ENCODE assay signal across 11 cellular contexts in genomic region chr1:48750089-48750488, GRCh38. TPM values are rescaled to one million over a fixed set of nuclear protein-coding genes. Genes with fewer than 3 reads are reported as not detected.
DNase-seq lines count a peak whose midpoint lies in the region; ATAC-seq and TF ChIP-seq lines count a peak whose summit lies in the region.
"Had no signal": no experiment of that assay in that cellular context is flagged by ENCODE, and none has a peak within 500 bp of the region (broad histone marks: within the 10 kb centered on the region; RNA-seq: fewer than 3 reads in every experiment).

No MANE protein-coding gene starts in this region.

- no peak for TF ChIP-seq EP300 in tibial nerve (IDR thresholded peaks at IDR 0.05)

- no peaks in the 10 kb centered on the region for H4K20me1 ChIP-seq in OCI-LY7 (ENCODE audit: insufficient read depth, low read length)

- DNase-seq in GM06990 (ENCODE audit: extremely low read depth, insufficient read length) (peak; percentile 3), OCI-LY7 (ENCODE audit: low spot score) (peak; percentile 75), sciatic nerve (ENCODE audit: low spot score) (no peak), tibial nerve (ENCODE audit: low spot score in 2 of 2) (no peak), hepatic stellate cell (ENCODE audit: low spot score) (no peak), aorta (no peak)
- DNase-seq: NCI-H2171, psoas muscle had no signal

- BruUV-seq in OCI-LY7 (replicated peaks; lab: Mats Ljungman, UMichigan) = no TSS peak

- H3K79me2 ChIP-seq in OCI-LY7 (ENCODE audit: insufficient read depth, low read depth, low read length) = no peaks in the 10 kb centered on the region

- H3K4me1 ChIP-seq in OCI-LY7 (ENCODE audit: insufficient read depth, low read length, poor library complexity, severe bottlenecking) (peaks cover 18% of the 10 kb centered on the region), tibial nerve (no peaks in the 10 kb centered on the region), aorta (ENCODE audit: control insufficient read depth in 1 of 2, insufficient read depth in 2 of 2, low read length in 2 of 2) (no peaks in the 10 kb centered on the region)
- H3K4me1 ChIP-seq: psoas muscle had no signal

- POLR2A ChIA-PET in OCI-LY7 (lab: Charles Lee) = interaction anchor here (0.9 kb wide), 1 partner anchor 22 kb away, joined by 4 read pairs; no protein-coding TSS in a partner anchor

- H3K27ac ChIP-seq in OCI-LY7 (ENCODE audit: low read depth, low read length, poor library complexity, severe bottlenecking) (peak overlapping the region; percentile 26), tibial nerve (no peak overlapping the region), aorta (ENCODE audit: low read depth in 1 of 2, low read length in 2 of 2) (no peak overlapping the region)
- H3K27ac ChIP-seq: psoas muscle had no signal

- ATAC-seq in GM21367 (IDR thresholded peaks at IDR 0.05; ENCODE audit: unreplicated experiment) = peak; percentile 90
- peak; percentile 89 for ATAC-seq in HG03097 (IDR thresholded peaks at IDR 0.05; ENCODE audit: low FRiP score, unreplicated experiment)
- ATAC-seq in sciatic nerve = no peak
- ATAC-seq in aorta (ENCODE audit: low FRiP score) = no peak
- ATAC-seq: psoas muscle had no signal

- TF ChIP-seq CTCF in GM06990 (IDR thresholded peaks at IDR 0.05; ENCODE audit: insufficient read depth, low read length, poor library complexity, severe bottlenecking) (peak; percentile 11), OCI-LY7 (conservative IDR thresholded peaks at IDR 0.05; ENCODE audit: low read length) (peak; percentile 46), tibial nerve (IDR thresholded peaks at IDR 0.05) (no peak)

- CTCF ChIA-PET in OCI-LY7 (lab: Charles Lee; ENCODE audit: unreplicated experiment) = no interaction called here

- peaks cover 1% of the 10 kb centered on the region for H3K27me3 ChIP-seq in GM06990 (replicated peaks; ENCODE audit: control insufficient read depth, insufficient read depth, low read length)
- no peaks in the 10 kb centered on the region for H3K27me3 ChIP-seq in tibial nerve
- H3K27me3 ChIP-seq in aorta (ENCODE audit: control insufficient read depth in 1 of 2, insufficient read depth in 2 of 2, low read length in 1 of 2) = no peaks in the 10 kb centered on the region

- no peaks in the 10 kb centered on the region for H3K9me3 ChIP-seq in OCI-LY7 (ENCODE audit: low read length)
- H3K9me3 ChIP-seq in tibial nerve = no peaks in the 10 kb centered on the region
- no peaks in the 10 kb centered on the region for H3K9me3 ChIP-seq in aorta (ENCODE audit: control insufficient read depth, low read length)
- H3K9me3 ChIP-seq: psoas muscle had no signal

- peak overlapping the region; percentile 46 for H3K4me2 ChIP-seq in OCI-LY7 (ENCODE audit: low read length)

- peak overlapping the region; percentile 81 for H2AFZ ChIP-seq in OCI-LY7 (ENCODE audit: low read length)

- H3K36me3 ChIP-seq in GM06990 (ENCODE audit: control insufficient read depth, insufficient read depth, low read length) (no peaks in the 10 kb centered on the region), OCI-LY7 (ENCODE audit: insufficient read depth, low read length) (no peaks in the 10 kb centered on the region), tibial nerve (peaks cover 0 to 40% (median 0%) of the 10 kb centered on the region in 3 donors), aorta (ENCODE audit: control insufficient read depth in 1 of 2, insufficient read depth in 2 of 2, low read length in 1 of 2) (peaks cover 0 to 4% of the 10 kb centered on the region in 2 donors)

- WGBS in tibial nerve, 2 donors = 86 to 91% methylated on average over 1 of the region's 1 CpG
- 98 to 100% methylated on average over 1 of the region's 1 CpG for WGBS in aorta, 2 donors

- intact Hi-C loops in OCI-LY7 (cut with micrococcal nuclease; ENCODE audit: unreplicated experiment) = no loop called here
- intact Hi-C loops in sciatic nerve (cut with DNase I) = no loop called here
- intact Hi-C loops in aorta (cut with DNase I) = no loop called here

- no peaks in the 10 kb centered on the region for H3K9me2 ChIP-seq in OCI-LY7 (ENCODE audit: insufficient read depth, low read length)

- TF ChIP-seq POLR2A in tibial nerve (IDR thresholded peaks at IDR 0.05) = no peak

- H3K4me3 ChIP-seq in GM06990 (replicated peaks; ENCODE audit: low read depth, low read length) (no peak overlapping the region), OCI-LY7 (ENCODE audit: low read depth, low read length, poor library complexity, severe bottlenecking) (peak overlapping the region; percentile 6), tibial nerve (no peak overlapping the region), aorta (ENCODE audit: low read length in 2 of 2) (no peak overlapping the region)
- H3K4me3 ChIP-seq: psoas muscle had no signal

RNA-seq across cellular contexts. Expression of gene BEND5, which starts 26.6 kb away (rescaled TPM):
- total RNA-seq in OCI-LY7 (2014; rRNA removed; shearing (Covaris generic)) = not detected in 2 replicates
- total RNA-seq in OCI-LY7 (2022) (not detected in 2 replicates), sciatic nerve (5.7 TPM), tibial nerve (1 to 10 TPM; 1.5 to 4.7 (median 2.8) TPM), aorta (10 to 100 TPM in 1 of 2 donors, 1 to 10 TPM in 1; 6.6 to 11.2 TPM)
- polyA plus RNA-seq in aorta = 1 to 10 TPM; 2.1 to 7.5 TPM
- polyA plus RNA-seq: keratinocyte had no signal

Comparison
In these comparisons a context has a peak if more than half of its experiments do, and no peak if none do; other contexts are left out.
1. DNase-seq: peak in GM06990 (single experiment) and OCI-LY7 (single experiment); none in sciatic nerve (single experiment), tibial nerve (0 of 2), hepatic stellate cell (single experiment) and aorta (0 of 2).
2. CTCF ChIP-seq: peak in GM06990 (single experiment) and OCI-LY7 (single experiment); none in tibial nerve (0 of 5).
3. ATAC-seq: peak in GM21367 (single experiment) and HG03097 (single experiment); none in sciatic nerve (single experiment) and aorta (single experiment).